ENCODE assay signal across 1 cellular context in genomic region chr3:58408906-58409305, GRCh38.
TF ChIP-seq lines count a peak whose summit lies in the region.

No MANE protein-coding gene starts in this region.

TF ChIP-seq in WTC11, 78 proteins besides CTCF, POLR2A, EP300 and RAD21 (continued from another document):
- TF ChIP-seq PRDM15 (CRISPR knock-in tag; IDR thresholded peaks at IDR 0.05) = no peak
- no peak for TF ChIP-seq HMGA2 (CRISPR knock-in tag; IDR thresholded peaks at IDR 0.05)
- no peak for TF ChIP-seq GABPB1 (CRISPR knock-in tag; IDR thresholded peaks at IDR 0.05)
- TF ChIP-seq TEAD1 (CRISPR knock-in tag; IDR thresholded peaks at IDR 0.05) = no peak
- TF ChIP-seq NR1H2 (CRISPR knock-in tag; IDR thresholded peaks at IDR 0.05) = no peak
- no peak for TF ChIP-seq AR (CRISPR knock-in tag; IDR thresholded peaks at IDR 0.05)
- no peak for TF ChIP-seq RORB (CRISPR knock-in tag; IDR thresholded peaks at IDR 0.05)
